Comparison of ENCODE assay signal across 1 cellular context in genomic region chr17:44844390-44844830, GRCh38.
TF ChIP-seq lines count a peak whose summit lies in the region.

No MANE protein-coding gene starts in this region.

TF ChIP-seq in HepG2, 621 proteins besides CTCF, POLR2A, EP300 and RAD21 (continued from another document):
- TF ChIP-seq ZBTB10 (CRISPR knock-in tag; IDR thresholded peaks at IDR 0.05; ENCODE audit: borderline replicate concordance) (no peak), HIC2 (CRISPR knock-in tag; IDR thresholded peaks at IDR 0.05; ENCODE audit: low read depth) (no peak), AGO2 (optimal IDR thresholded peaks at IDR 0.05; ENCODE audit: low read depth, low read length) (no peak), NONO (IDR thresholded peaks at IDR 0.05) (no peak), NONO (CRISPR knock-in tag; conservative IDR thresholded peaks at IDR 0.05) (no peak), ZNF691 (CRISPR knock-in tag; IDR thresholded peaks at IDR 0.05; ENCODE audit: borderline replicate concordance, low read depth) (no peak), ZBTB40 (IDR thresholded peaks at IDR 0.05) (no peak), ZBTB40 (CRISPR knock-in tag; IDR thresholded peaks at IDR 0.05) (no peak), RBFOX2 (IDR thresholded peaks at IDR 0.05; ENCODE audit: low read depth, low read length) (no peak)
